2 cellular contexts compared by ENCODE assay signal in genomic region chr4:124111922-124112321, GRCh38.
TF ChIP-seq lines count a peak whose summit lies in the region.

No MANE protein-coding gene starts in this region.

TF ChIP-seq in HCT116, 20 proteins besides CTCF, POLR2A, EP300 and RAD21 (continued from another document):
- TF ChIP-seq REST (IDR thresholded peaks at IDR 0.05; ENCODE audit: low read depth) (no peak), EZH2phosphoT487 (IDR thresholded peaks at IDR 0.05; ENCODE audit: borderline replicate concordance) (no peak), CEBPB (IDR thresholded peaks at IDR 0.05; ENCODE audit: low read depth) (no peak), ZFX (IDR thresholded peaks at IDR 0.05) (no peak), MAX (IDR thresholded peaks at IDR 0.05) (no peak), YY1 (IDR thresholded peaks at IDR 0.05; ENCODE audit: extremely low read depth, insufficient replicate concordance, low read depth, low read length) (no peak), SRF (IDR thresholded peaks at IDR 0.05; ENCODE audit: low read depth) (no peak), SP1 (IDR thresholded peaks at IDR 0.05; ENCODE audit: low read depth) (no peak), ZBTB33 (IDR thresholded peaks at IDR 0.05; ENCODE audit: extremely low read depth, insufficient replicate concordance, low read length) (no peak), ELF1 (IDR thresholded peaks at IDR 0.05; ENCODE audit: borderline replicate concordance, low read depth) (no peak), TCF7L2 (IDR thresholded peaks at IDR 0.05; ENCODE audit: borderline replicate concordance, extremely low read depth, insufficient read depth, insufficient read length) (no peak), CBX3 (IDR thresholded peaks at IDR 0.05; ENCODE audit: low read depth) (no peak)

TF ChIP-seq in K562, 482 proteins besides CTCF, POLR2A, EP300 and RAD21 (continued from another document):
- TF ChIP-seq TRIM25 (IDR thresholded peaks at IDR 0.05; ENCODE audit: borderline replicate concordance) (no peak), STAG1 (CRISPR knock-in tag; IDR thresholded peaks at IDR 0.05; ENCODE audit: borderline replicate concordance) (no peak; the same call in 1 of the 2 replicates), TSHZ1 (CRISPR knock-in tag; IDR thresholded peaks at IDR 0.05) (no peak), KAT8 (IDR thresholded peaks at IDR 0.05; ENCODE audit: low read depth) (no peak)
